ENCODE assay signal across 12 cellular contexts in the genomic region with DNA sequence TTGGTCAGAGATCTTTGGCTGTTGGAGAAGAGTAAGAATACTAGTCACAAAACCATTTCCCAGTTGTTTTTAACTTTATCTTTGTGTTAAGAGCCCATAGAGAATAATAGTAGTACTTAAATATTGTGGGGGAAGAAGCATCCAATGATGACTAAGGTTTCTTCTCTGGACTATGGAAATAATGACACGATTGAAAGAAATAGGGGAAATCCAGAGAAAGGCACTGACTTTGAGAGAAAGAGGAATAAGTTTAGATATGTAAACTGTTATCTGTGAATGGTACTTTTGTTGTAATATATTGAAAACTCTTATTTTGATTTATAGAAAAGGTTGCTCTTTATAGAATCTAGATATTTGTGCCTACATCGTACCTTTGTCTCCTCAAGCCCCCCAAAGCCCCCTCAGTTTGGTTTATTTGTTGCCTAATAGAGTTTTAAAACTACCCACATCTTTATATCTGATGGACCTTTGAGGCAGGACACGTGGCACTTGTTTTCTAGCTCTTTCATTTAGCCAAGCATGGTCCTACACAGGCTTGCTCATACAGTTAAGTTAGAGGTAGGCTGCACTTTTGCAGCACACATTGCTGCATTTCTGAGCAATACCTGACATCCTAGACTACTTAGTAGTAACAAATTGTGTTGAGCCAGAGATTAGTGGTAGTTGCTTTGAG.
DNase-seq lines count a peak whose midpoint lies in the region; ATAC-seq and TF ChIP-seq lines count a peak whose summit lies in the region.
"Had no signal": no experiment of that assay in that cellular context is flagged by ENCODE, and none has a peak within 500 bp of the region (broad histone marks: within the 10 kb centered on the region; RNA-seq: fewer than 3 reads in every experiment).

No MANE protein-coding gene starts in this region.

- TF ChIP-seq EP300 in suprapubic skin (IDR thresholded peaks at IDR 0.05), result no peak

- no peaks in the 10 kb centered on the region for H3K9me3 ChIP-seq in CD4-positive, CD25-positive, alpha-beta regulatory T cell (ENCODE audit: control insufficient read depth in 2 of 2, low read length in 2 of 2)
- H3K9me3 ChIP-seq in mesenchymal stem cell (ENCODE audit: control insufficient read depth, low read length), result no peaks in the 10 kb centered on the region
- no peaks in the 10 kb centered on the region for H3K9me3 ChIP-seq in suprapubic skin

- in situ Hi-C loops in GM13977 (cut with MboI; ENCODE audit: low pct_unique_long_range_greater_than_20kb, low sequenced_read_pairs, unreplicated experiment), result no loop called here

- peak overlapping the region; percentile 85 for H3K9ac ChIP-seq in mesenchymal stem cell (ENCODE audit: low read length)

- ATAC-seq in CD4-positive, CD25-positive, alpha-beta regulatory T cell (ENCODE audit: low read depth in 2 of 2), result no peak
- ATAC-seq in activated naive CD8-positive, alpha-beta T cell treated with anti-CD3 and anti-CD28 coated beads, Interleukin-2, amount 50 U/mL, for 24 hours, result peak; percentile 81
- ATAC-seq in GM18517 (IDR thresholded peaks at IDR 0.05; ENCODE audit: unreplicated experiment), result no peak
- no peak for ATAC-seq in HG03460 (IDR thresholded peaks at IDR 0.05; ENCODE audit: unreplicated experiment)

- peaks cover 16% of the 10 kb centered on the region for H3K36me3 Mint-ChIP-seq in CD4-positive, CD25-positive, alpha-beta regulatory T cell
- H3K36me3 Mint-ChIP-seq in activated naive CD8-positive, alpha-beta T cell treated with anti-CD3 and anti-CD28 coated beads, Interleukin-2, amount 50 U/mL, for 24 hours (ENCODE audit: low read depth), result peaks cover 21% of the 10 kb centered on the region

- H3K23ac ChIP-seq in mesenchymal stem cell (ENCODE audit: low read length in 2 of 2), result no peak overlapping the region

- H4K91ac ChIP-seq in mesenchymal stem cell (ENCODE audit: low read length), result no peak overlapping the region

- no peak overlapping the region for H2BK12ac ChIP-seq in mesenchymal stem cell (ENCODE audit: low read length in 2 of 2)

- H3K27ac ChIP-seq in CD4-positive, CD25-positive, alpha-beta regulatory T cell (ENCODE audit: insufficient read depth, low read length, poor library complexity, severe bottlenecking), result no peak overlapping the region
- H3K27ac ChIP-seq in mesenchymal stem cell (ENCODE audit: low read length, poor library complexity, severe bottlenecking) (peak overlapping the region; percentile 56), suprapubic skin (no peak overlapping the region)

- TF ChIP-seq CTCF in GM13977 (IDR thresholded peaks at IDR 0.05; ENCODE audit: extremely low read depth, insufficient read depth, missing control alignments), result no peak
- TF ChIP-seq CTCF in suprapubic skin (IDR thresholded peaks at IDR 0.05), result no peak

- H3K4me1 ChIP-seq in CD4-positive, CD25-positive, alpha-beta regulatory T cell (ENCODE audit: control insufficient read depth, insufficient read depth, low read length, poor library complexity, severe bottlenecking), result peaks cover 21% of the 10 kb centered on the region
- peaks cover 3% of the 10 kb centered on the region for H3K4me1 ChIP-seq in mesenchymal stem cell (ENCODE audit: control insufficient read depth, insufficient read depth, low read depth, low read length)
- peaks cover 36% of the 10 kb centered on the region for H3K4me1 ChIP-seq in suprapubic skin

- H3K27me3 ChIP-seq in CD4-positive, CD25-positive, alpha-beta regulatory T cell (ENCODE audit: control insufficient read depth, insufficient read depth, low read length), result no peaks in the 10 kb centered on the region
- H3K27me3 ChIP-seq in mesenchymal stem cell (ENCODE audit: control insufficient read depth in 1 of 2, insufficient read depth in 1 of 2, low read length in 2 of 2) (no peaks in the 10 kb centered on the region), suprapubic skin (no peaks in the 10 kb centered on the region)

- no peak overlapping the region for H2AFZ ChIP-seq in mesenchymal stem cell (ENCODE audit: low read depth, low read length)

- no peak overlapping the region for H3K18ac ChIP-seq in mesenchymal stem cell (ENCODE audit: low read depth in 1 of 2, low read length in 2 of 2)

- no peak overlapping the region for H3K14ac ChIP-seq in mesenchymal stem cell (ENCODE audit: low read length in 2 of 2)

- no peak overlapping the region for H2BK15ac ChIP-seq in mesenchymal stem cell (ENCODE audit: low read depth, poor library complexity, severe bottlenecking)

- peaks cover 8% of the 10 kb centered on the region for H3K36me3 ChIP-seq in CD4-positive, CD25-positive, alpha-beta regulatory T cell (ENCODE audit: control insufficient read depth, insufficient read depth, low read length)
- H3K36me3 ChIP-seq in mesenchymal stem cell (ENCODE audit: control insufficient read depth in 1 of 2, insufficient read depth in 2 of 2, low read depth in 1 of 2, low read length in 2 of 2), result peaks cover 3 to 13% of the 10 kb centered on the region in 2 experiments
- H3K36me3 ChIP-seq in suprapubic skin, result peaks cover 3% of the 10 kb centered on the region

- no peak overlapping the region for H3K4me2 ChIP-seq in mesenchymal stem cell (ENCODE audit: low read length, poor library complexity, severe bottlenecking)

- H3K4me3 ChIP-seq in CD4-positive, CD25-positive, alpha-beta regulatory T cell (ENCODE audit: low read depth, low read length), result peak overlapping the region; percentile 1
- H3K4me3 ChIP-seq in mesenchymal stem cell (ENCODE audit: insufficient read depth in 1 of 2, low read depth in 1 of 2, low read length in 2 of 2) (no peak overlapping the region), suprapubic skin (no peak overlapping the region)

- 100% methylated on average over 3 of the region's 3 CpGs for WGBS in mesenchymal stem cell
- 50% methylated on average over 3 of the region's 3 CpGs for WGBS in suprapubic skin

- peaks cover 9% of the 10 kb centered on the region for H3K79me1 ChIP-seq in mesenchymal stem cell (replicated peaks; ENCODE audit: low read length, poor library complexity, severe bottlenecking)

- H4K8ac ChIP-seq in mesenchymal stem cell (ENCODE audit: low read length), result no peak overlapping the region

- H3K9me3 Mint-ChIP-seq in CD4-positive, CD25-positive, alpha-beta regulatory T cell, result peaks cover 0 to 5% (median 0%) of the 10 kb centered on the region in 7 donors
- H3K9me3 Mint-ChIP-seq in activated naive CD8-positive, alpha-beta T cell treated with anti-CD3 and anti-CD28 coated beads, Interleukin-2, amount 50 U/mL, for 24 hours, result no peaks in the 10 kb centered on the region

- no peak overlapping the region for H2BK120ac ChIP-seq in mesenchymal stem cell (ENCODE audit: low read depth, low read length)

- no peak overlapping the region for H3K4ac ChIP-seq in mesenchymal stem cell (ENCODE audit: low read depth in 1 of 2, low read length in 2 of 2)

- peak overlapping the region in 1 of 4 donors; percentile 76 for H3K4me3 Mint-ChIP-seq in CD4-positive, CD25-positive, alpha-beta regulatory T cell
- H3K4me3 Mint-ChIP-seq in activated naive CD8-positive, alpha-beta T cell treated with anti-CD3 and anti-CD28 coated beads, Interleukin-2, amount 50 U/mL, for 24 hours, result peak overlapping the region; percentile 35
- H3K4me3 Mint-ChIP-seq: T-helper 1 cell treated with Interleukin-12 subunit alpha and Interleukin-12 subunit beta and Interleukin-4 antibody, amounts not matched to agents 30 μg/mL and 1 μg/mL, for 36 hours had no signal

- H3K27me3 Mint-ChIP-seq in CD4-positive, CD25-positive, alpha-beta regulatory T cell, result no peaks in the 10 kb centered on the region
- H3K27me3 Mint-ChIP-seq in activated naive CD8-positive, alpha-beta T cell treated with anti-CD3 and anti-CD28 coated beads, Interleukin-2, amount 50 U/mL, for 24 hours, result no peaks in the 10 kb centered on the region

- no peak for TF ChIP-seq POLR2A in suprapubic skin (IDR thresholded peaks at IDR 0.05)

- DNase-seq in CD4-positive, CD25-positive, alpha-beta regulatory T cell, result no peak
- DNase-seq in GM13977 (ENCODE audit: low spot score) (peak; percentile 17), mesenchymal stem cell (peak; percentile 54), suprapubic skin (ENCODE audit: low spot score in 2 of 2) (no peak), hippocampal formation (lab: John Stamatoyannopoulos, UW) (no peak)
- DNase-seq in activated naive CD8-positive, alpha-beta T cell treated with anti-CD3 and anti-CD28 coated beads, Interleukin-2, amount 50 U/mL, for 24 hours, result no peak
- DNase-seq: cortex of kidney, hypothalamus, NCI-H1105 had no signal

- H3K27ac Mint-ChIP-seq in CD4-positive, CD25-positive, alpha-beta regulatory T cell, result peak overlapping the region; percentile 4 to 43 (median 16)
- H3K27ac Mint-ChIP-seq in activated naive CD8-positive, alpha-beta T cell treated with anti-CD3 and anti-CD28 coated beads, Interleukin-2, amount 50 U/mL, for 24 hours, result peak overlapping the region; percentile 89
- H3K27ac Mint-ChIP-seq: T-helper 1 cell treated with Interleukin-12 subunit alpha and Interleukin-12 subunit beta and Interleukin-4 antibody, amounts not matched to agents 30 μg/mL and 1 μg/mL, for 36 hours had no signal

- peaks cover 37 to 68% (median 58%) of the 10 kb centered on the region in 4 donors for H3K4me1 Mint-ChIP-seq in CD4-positive, CD25-positive, alpha-beta regulatory T cell
- peaks cover 54% of the 10 kb centered on the region for H3K4me1 Mint-ChIP-seq in activated naive CD8-positive, alpha-beta T cell treated with anti-CD3 and anti-CD28 coated beads, Interleukin-2, amount 50 U/mL, for 24 hours

- no peak overlapping the region for H2BK5ac ChIP-seq in mesenchymal stem cell (ENCODE audit: low read depth, low read length, poor library complexity, severe bottlenecking)

- H2AK5ac ChIP-seq in mesenchymal stem cell (ENCODE audit: low read length, severe bottlenecking), result no peak overlapping the region

Comparison
In these comparisons a context has a peak if more than half of its experiments do, and no peak if none do; other contexts are left out.
1. DNase-seq: peak in GM13977 (single experiment) and mesenchymal stem cell (single experiment); none in CD4-positive, CD25-positive, alpha-beta regulatory T cell (0 of 3), activated naive CD8-positive, alpha-beta T cell treated with anti-CD3 and anti-CD28 coated beads, Interleukin-2, amount 50 U/mL, for 24 hours (single experiment), suprapubic skin (0 of 2) and hippocampal formation (0 of 2).